ENCODE assay signal across 12 cellular contexts in genomic region chr12:82870825-82871377, GRCh38.
DNase-seq lines count a peak whose midpoint lies in the region; ATAC-seq lines count a peak whose summit lies in the region.
"Had no signal": no experiment of that assay in that cellular context is flagged by ENCODE, and none has a peak within 500 bp of the region (broad histone marks: within the 10 kb centered on the region; RNA-seq: fewer than 3 reads in every experiment).

No MANE protein-coding gene starts in this region.

- ATAC-seq in GM18868 (IDR thresholded peaks at IDR 0.05; ENCODE audit: unreplicated experiment), result peak; percentile 33
- peak; percentile 80 for ATAC-seq in GM21526 (IDR thresholded peaks at IDR 0.05; ENCODE audit: low FRiP score, unreplicated experiment)
- peak; percentile 67 for ATAC-seq in HG03342 (IDR thresholded peaks at IDR 0.05; ENCODE audit: unreplicated experiment)
- ATAC-seq in GM19035 (IDR thresholded peaks at IDR 0.05; ENCODE audit: unreplicated experiment), result no peak
- ATAC-seq in HG03439 (IDR thresholded peaks at IDR 0.05; ENCODE audit: unreplicated experiment), result no peak
- ATAC-seq: right cardiac atrium had no signal

- DNase-seq in midbrain (lab: John Stamatoyannopoulos, UW), result peak; percentile 52
- DNase-seq in RKO (ENCODE audit: low spot score), result no peak
- no peak for DNase-seq in NCI-H187 (lab: John Stamatoyannopoulos, UW)
- DNase-seq: activated naive CD8-positive, alpha-beta T cell treated with anti-CD3 and anti-CD28 coated beads, Interleukin-2, amount 10 ng/mL, durations not matched to agents 7 days and 5 days; dermis blood vessel endothelial cell; NCI-H2029; right cardiac atrium had no signal

Comparison
In these comparisons a context has a peak if more than half of its experiments do, and no peak if none do; other contexts are left out.
1. ATAC-seq: peak in GM18868 (single experiment), GM21526 (single experiment) and HG03342 (single experiment); none in GM19035 (single experiment) and HG03439 (single experiment).